ENCODE assay signal across 9 cellular contexts in the genomic region with DNA sequence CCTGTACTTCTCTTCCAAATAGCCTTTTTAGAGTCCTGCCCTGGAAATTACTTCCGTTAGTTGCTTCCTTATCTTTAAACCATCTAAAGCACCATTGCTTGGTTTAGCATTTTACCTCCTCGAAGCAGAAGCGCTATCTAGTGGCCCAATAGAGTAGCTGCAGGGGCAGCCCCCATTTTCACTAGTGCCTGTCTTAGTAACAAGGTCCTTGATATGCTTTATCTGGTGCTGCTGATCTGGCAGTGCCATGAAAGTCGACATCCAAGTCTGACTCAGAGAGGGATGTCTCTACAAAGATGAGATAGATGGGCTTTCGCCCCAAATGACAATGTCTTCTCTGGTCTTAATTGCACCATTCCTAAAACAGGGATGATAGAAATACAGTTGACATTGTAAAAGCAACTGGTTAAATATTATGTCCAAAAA. TPM values are rescaled to one million over a fixed set of nuclear protein-coding genes. Genes with fewer than 3 reads are reported as not detected.
DNase-seq lines count a peak whose midpoint lies in the region; ATAC-seq, FAIRE-seq and TF ChIP-seq lines count a peak whose summit lies in the region.
"Had no signal": no experiment of that assay in that cellular context is flagged by ENCODE, and none has a peak within 500 bp of the region (broad histone marks: within the 10 kb centered on the region; RNA-seq: fewer than 3 reads in every experiment).

No MANE protein-coding gene starts in this region.

- TF ChIP-seq CTCF in astrocyte (IDR thresholded peaks at IDR 0.05; ENCODE audit: insufficient read depth, low read depth, low read length) = peak; percentile 91

- no peak overlapping the region for H3K4me3 ChIP-seq in astrocyte (ENCODE audit: insufficient read depth, low read depth, low read length)

- H3K27ac ChIP-seq in astrocyte (ENCODE audit: low read depth, low read length) = no peak overlapping the region

- H3K36me3 ChIP-seq in astrocyte (ENCODE audit: insufficient read depth, low read length) = no peaks in the 10 kb centered on the region

- DNase-seq in Daoy (ENCODE audit: low read depth) (peak; percentile 76), NCI-H2081 (lab: John Stamatoyannopoulos, UW) (peak; percentile 64 to 74), T1000 (lab: John Stamatoyannopoulos, UW) (peak; percentile 28), astrocyte (ENCODE audit: low read depth) (peak; percentile 44), iPS DF 19.7 (ENCODE audit: low read depth, low spot score) (peak; percentile 52)
- DNase-seq in stimulated activated CD4-positive, alpha-beta T cell treated with anti-CD3 and anti-CD28 coated beads, Interleukin-12 subunit alpha, Interleukin-12 subunit beta, amount 100 ng/mL, for 48 hours (ENCODE audit: low read depth in 2 of 3, low spot score in 1 of 3) = peak; percentile 59 to 86 (median 75)

- no peak overlapping the region for H3K4me2 ChIP-seq in astrocyte (ENCODE audit: low read length)

- H3K27me3 Mint-ChIP-seq in astrocyte (ENCODE audit: low read depth, unreplicated experiment) = peaks cover 3% of the 10 kb centered on the region

- no peaks in the 10 kb centered on the region for H3K9me3 Mint-ChIP-seq in astrocyte (ENCODE audit: unreplicated experiment)

- H4K20me1 ChIP-seq in astrocyte (ENCODE audit: insufficient read depth, low read length) = no peaks in the 10 kb centered on the region

- ATAC-seq in HG02642 (IDR thresholded peaks at IDR 0.05; ENCODE audit: poor library complexity, unreplicated experiment) (peak; percentile 56), GM18870 (IDR thresholded peaks at IDR 0.05; ENCODE audit: unreplicated experiment) (no peak)

- no peak overlapping the region for H3K4me3 Mint-ChIP-seq in astrocyte (ENCODE audit: unreplicated experiment)

- H3K27me3 ChIP-seq in astrocyte (ENCODE audit: insufficient read depth, low read length) = no peaks in the 10 kb centered on the region

- no peak for FAIRE-seq in astrocyte (lab: Jason Lieb, UNC)
- FAIRE-seq: endometrium had no signal

- no peaks in the 10 kb centered on the region for H3K4me1 Mint-ChIP-seq in astrocyte (ENCODE audit: low read depth, unreplicated experiment)

- H3K9ac ChIP-seq in astrocyte (ENCODE audit: low read length) = no peak overlapping the region

- no peaks in the 10 kb centered on the region for H3K36me3 Mint-ChIP-seq in astrocyte (ENCODE audit: low read depth, unreplicated experiment)

- H3K4me1 ChIP-seq in astrocyte (ENCODE audit: insufficient read depth, low read length) = no peaks in the 10 kb centered on the region

- no peaks in the 10 kb centered on the region for H3K79me2 ChIP-seq in astrocyte (ENCODE audit: insufficient read depth, low read length)

- no peak overlapping the region for H3K27ac Mint-ChIP-seq in astrocyte (ENCODE audit: unreplicated experiment)

- H3K9me3 ChIP-seq in astrocyte (ENCODE audit: insufficient read depth, low read depth, low read length) = no peaks in the 10 kb centered on the region

- no peak overlapping the region for H2AFZ ChIP-seq in astrocyte (ENCODE audit: low read depth, low read length)

RNA-seq across cellular contexts. Expression of a gene that starts 25.0 kb away (rescaled TPM):
- total RNA-seq in Daoy (2014; rRNA removed; shearing (Covaris generic)) = 20.6 and 21.1 TPM in 2 replicates
- total RNA-seq in astrocyte = 1.8 and 4.5 TPM in 2 replicates
